ENCODE assay signal across 8 cellular contexts in genomic region chr10:67764012-67764822, GRCh38.
DNase-seq lines count a peak whose midpoint lies in the region; ATAC-seq, FAIRE-seq and TF ChIP-seq lines count a peak whose summit lies in the region.

No MANE protein-coding gene starts in this region.

- no peaks in the 10 kb centered on the region for H3K27me3 ChIP-seq in DOHH2 (ENCODE audit: control insufficient read depth, low read length)

- peak overlapping the region; percentile 92 for H3K4me3 Mint-ChIP-seq in natural killer cell treated with Interleukin-12 subunit alpha and Interleukin-12 subunit beta and Interleukin-15 and Interleukin-18, amount 100 ng/mL, for 72 hours

- POLR2A ChIA-PET in RWPE1 (lab: Yijun Ruan, JAX; ENCODE audit: low non-redundant PET): interaction anchor here (0.6 kb wide), 2 partner anchors 18 to 693 kb away, joined by 3 to 8 read pairs; no protein-coding TSS in a partner anchor

- H3K27ac ChIP-seq in DOHH2 (ENCODE audit: low read depth, low read length) (peak overlapping the region; percentile 89), RWPE1 (peak overlapping the region; percentile 95)

- FAIRE-seq in H54 (lab: Jason Lieb, UNC): peak; percentile 78

- DNase-seq in H54 (ENCODE audit: insufficient read length, low spot score): peak; percentile 66
- peak; percentile 84 for DNase-seq in LoVo (ENCODE audit: low spot score)
- peak; percentile 91 for DNase-seq in RWPE1 (ENCODE audit: low spot score)
- DNase-seq in activated effector memory CD4-positive, alpha-beta T cell treated with Interleukin-2 at 50 U/mL for 16 hours: peak; percentile 96
- peak; percentile 93 for DNase-seq in fibroblast of the aortic adventitia (ENCODE audit: low read depth)
- DNase-seq in natural killer cell treated with Interleukin-12 subunit alpha and Interleukin-12 subunit beta and Interleukin-15 and Interleukin-18, amount 100 ng/mL, for 72 hours (ENCODE audit: low spot score): peak; percentile 92
- peak; percentile 93 for DNase-seq in stimulated activated naive CD4-positive, alpha-beta T cell treated with Interleukin-2 at 50 U/mL for 16 hours (lab: John Stamatoyannopoulos, UW)

- H3K4me1 Mint-ChIP-seq in natural killer cell treated with Interleukin-12 subunit alpha and Interleukin-12 subunit beta and Interleukin-15 and Interleukin-18, amount 100 ng/mL, for 72 hours (ENCODE audit: low read depth in 2 of 2): peaks cover 18 to 24% of the 10 kb centered on the region in 2 donors

- H3K9me2 ChIP-seq in DOHH2 (replicated peaks; ENCODE audit: control insufficient read depth, low read length): no peaks in the 10 kb centered on the region

- TF ChIP-seq CTCF in DOHH2 (IDR thresholded peaks at IDR 0.05; ENCODE audit: low read depth, low read length, poor library complexity, severe bottlenecking) (no peak), RWPE1 (conservative IDR thresholded peaks at IDR 0.05; ENCODE audit: low read depth) (no peak), fibroblast of the aortic adventitia (IDR thresholded peaks at IDR 0.05; ENCODE audit: insufficient read depth, low read length) (no peak)

- H3K79me2 ChIP-seq in DOHH2 (ENCODE audit: control insufficient read depth, low read length): no peaks in the 10 kb centered on the region

- H3K27me3 Mint-ChIP-seq in natural killer cell treated with Interleukin-12 subunit alpha and Interleukin-12 subunit beta and Interleukin-15 and Interleukin-18, amount 100 ng/mL, for 72 hours: peaks cover 5 to 6% of the 10 kb centered on the region in 2 donors

- CTCF ChIA-PET in RWPE1 (lab: Yijun Ruan, JAX): interaction anchor here (0.6 kb wide), 2 partner anchors 23 to 1763 kb away, joined by 3 read pairs; no protein-coding TSS in a partner anchor

- peak overlapping the region; percentile 92 for H3K4me3 ChIP-seq in DOHH2 (ENCODE audit: low read length)
- H3K4me3 ChIP-seq in fibroblast of the aortic adventitia (ENCODE audit: low read depth, low read length): peak overlapping the region; percentile 83

- H3K9me3 Mint-ChIP-seq in natural killer cell treated with Interleukin-12 subunit alpha and Interleukin-12 subunit beta and Interleukin-15 and Interleukin-18, amount 100 ng/mL, for 72 hours: no peaks in the 10 kb centered on the region

- H3K4me2 ChIP-seq in DOHH2 (ENCODE audit: low read length): peak overlapping the region; percentile 78

- peaks cover 42% of the 10 kb centered on the region for H3K4me1 ChIP-seq in DOHH2 (ENCODE audit: control insufficient read depth, low read length)

- no peaks in the 10 kb centered on the region for H3K36me3 Mint-ChIP-seq in natural killer cell treated with Interleukin-12 subunit alpha and Interleukin-12 subunit beta and Interleukin-15 and Interleukin-18, amount 100 ng/mL, for 72 hours

- H3F3A ChIP-seq in DOHH2 (ENCODE audit: control insufficient read depth, insufficient read depth): peaks cover 11% of the 10 kb centered on the region

- TF ChIP-seq POLR2A in H54 (IDR thresholded peaks at IDR 0.05; ENCODE audit: low read depth, low read length): no peak

- H4K20me1 ChIP-seq in DOHH2 (ENCODE audit: control insufficient read depth, insufficient read depth, low read depth, low read length): no peaks in the 10 kb centered on the region

- H3K27ac Mint-ChIP-seq in natural killer cell treated with Interleukin-12 subunit alpha and Interleukin-12 subunit beta and Interleukin-15 and Interleukin-18, amount 100 ng/mL, for 72 hours: peak overlapping the region; percentile 99

- H3K36me3 ChIP-seq in DOHH2 (ENCODE audit: control insufficient read depth, low read length): no peaks in the 10 kb centered on the region

- no peaks in the 10 kb centered on the region for H3K9me3 ChIP-seq in DOHH2 (ENCODE audit: control insufficient read depth, insufficient read depth, low read length)

- ATAC-seq in natural killer cell treated with Interleukin-12 subunit alpha and Interleukin-12 subunit beta and Interleukin-15 and Interleukin-18, amount 100 ng/mL, for 72 hours: peak; percentile 91 to 92

Comparison
In these comparisons a context has a peak if more than half of its experiments do, and no peak if none do; other contexts are left out.
1. Peak in every context shown above with its lines: DNase-seq, ATAC-seq, H3K4me3 ChIP-seq and H3K27ac ChIP-seq.